Comparison of ENCODE assay signal across 1 cellular context in genomic region chr1:245090491-245091090, GRCh38.
TF ChIP-seq lines count a peak whose summit lies in the region.

No MANE protein-coding gene starts in this region.

TF ChIP-seq in IMR-90, 13 proteins besides CTCF, POLR2A, EP300 and RAD21:
- TF ChIP-seq USF2 (IDR thresholded peaks at IDR 0.05; ENCODE audit: low read depth, low read length), result no peak
